In the genomic region with DNA sequence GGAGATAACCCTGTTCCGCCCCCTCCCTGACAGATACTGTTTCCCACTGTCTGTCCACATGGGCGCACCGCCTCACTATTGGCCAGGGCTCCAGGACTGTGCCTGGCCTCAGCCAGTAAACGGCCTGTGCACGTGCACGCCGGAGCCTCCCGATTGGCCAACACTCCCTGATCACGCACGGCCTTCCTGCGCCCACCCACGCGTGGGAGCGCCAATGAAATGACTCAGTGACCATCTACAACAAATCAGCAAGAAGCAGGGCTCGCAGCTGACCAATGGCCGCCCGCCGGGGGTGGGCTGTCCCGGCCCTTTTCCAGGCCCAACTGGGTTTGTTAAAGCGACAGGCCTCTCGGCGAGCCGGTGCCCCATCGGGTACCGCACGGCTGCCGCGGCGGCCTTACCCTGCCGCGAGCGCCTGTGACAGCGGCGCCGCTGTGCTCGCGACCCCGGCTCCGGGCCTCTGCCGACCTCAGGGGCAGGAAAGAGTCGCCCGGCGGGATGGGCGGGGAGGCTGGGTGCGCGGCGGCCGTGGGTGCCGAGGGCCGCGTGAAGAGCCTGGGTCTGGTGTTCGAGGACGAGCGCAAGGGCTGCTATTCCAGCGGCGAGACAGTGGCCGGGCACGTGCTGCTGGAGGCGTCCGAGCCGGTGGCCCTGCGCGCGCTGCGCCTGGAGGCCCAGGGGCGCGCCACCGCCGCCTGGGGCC, we compare ENCODE assay signal across 8 cellular contexts. TPM values are rescaled to one million over a fixed set of nuclear protein-coding genes. Genes with fewer than 3 reads are reported as not detected.
DNase-seq lines count a peak whose midpoint lies in the region; ATAC-seq and TF ChIP-seq lines count a peak whose summit lies in the region.

TSS of gene ARRDC4 (plus strand) at position 340 of the 703 bp plus-strand sequence. CDS start at position 499, 159 bp downstream.

- H3K27ac ChIP-seq in WERI-Rb-1 = no peak within 1 kb of the TSS
- H3K27ac ChIP-seq in gastrocnemius medialis = peak within 1 kb of the TSS; percentile 80 to 97 (median 96)
- no peak within 1 kb of the TSS for H3K27ac ChIP-seq in OCI-LY7 (ENCODE audit: low read depth, low read length, poor library complexity, severe bottlenecking)

- no peak within 1 kb of the TSS for H3K4me2 ChIP-seq in OCI-LY7 (ENCODE audit: low read length)

- peaks cover 87% of the 10 kb centered on the region for H3K27me3 ChIP-seq in WERI-Rb-1 (ENCODE audit: insufficient read depth, low read depth, severe bottlenecking)
- H3K27me3 ChIP-seq in iPS-15b (ENCODE audit: control insufficient read depth, insufficient read depth, low read length) = peaks cover 13% of the 10 kb centered on the region
- no peaks in the 10 kb centered on the region for H3K27me3 ChIP-seq in gastrocnemius medialis

- TF ChIP-seq CTCF in GM13977 (IDR thresholded peaks at IDR 0.05; ENCODE audit: extremely low read depth, insufficient read depth, missing control alignments) (no peak), WERI-Rb-1 (IDR thresholded peaks at IDR 0.05; ENCODE audit: low read depth, low read length) (no peak), gastrocnemius medialis (IDR thresholded peaks at IDR 0.05 in 4 of 5, conservative IDR thresholded peaks at IDR 0.05 in 1 of 5) (no peak), OCI-LY7 (conservative IDR thresholded peaks at IDR 0.05; ENCODE audit: low read length) (no peak)

- ATAC-seq in HG03025 (IDR thresholded peaks at IDR 0.05; ENCODE audit: low FRiP score, unreplicated experiment) (peak; percentile 62), gastrocnemius medialis (peak; percentile 93 to 96)

- DNase-seq in GM13977 (ENCODE audit: low spot score) (peak; percentile 31), NCI-H2107 (lab: John Stamatoyannopoulos, UW) (peak; percentile 82), WERI-Rb-1 (peak; percentile 20), T47D (ENCODE audit: low read depth in 1 of 2, low spot score in 1 of 2) (peak; percentile 96 to 99), gastrocnemius medialis (peak; percentile 100), OCI-LY7 (ENCODE audit: low spot score) (no peak)

- no peaks in the 10 kb centered on the region for H3K9me2 ChIP-seq in OCI-LY7 (ENCODE audit: insufficient read depth, low read length)

- H3K4me3 ChIP-seq in WERI-Rb-1 (ENCODE audit: low read depth, low read length) = no peak within 1 kb of the TSS
- H3K4me3 ChIP-seq in iPS-15b (ENCODE audit: low read depth, low read length) = peak within 1 kb of the TSS; percentile 88
- H3K4me3 ChIP-seq in gastrocnemius medialis = peak within 1 kb of the TSS; percentile 75 to 98 (median 94)
- no peak within 1 kb of the TSS for H3K4me3 ChIP-seq in OCI-LY7 (ENCODE audit: low read depth, low read length, poor library complexity, severe bottlenecking)

- H3K9me3 ChIP-seq in WERI-Rb-1 (ENCODE audit: severe bottlenecking) (peaks cover 6% of the 10 kb centered on the region), iPS-15b (ENCODE audit: control insufficient read depth, insufficient read depth, low read length) (no peaks in the 10 kb centered on the region), gastrocnemius medialis (no peaks in the 10 kb centered on the region), OCI-LY7 (ENCODE audit: low read length) (no peaks in the 10 kb centered on the region)

- BruUV-seq in OCI-LY7 (replicated peaks; lab: Mats Ljungman, UMichigan) = no TSS peak

- no peak within 1 kb of the TSS for H3K9ac ChIP-seq in iPS-15b (ENCODE audit: low read depth, low read length)

- TF ChIP-seq POLR2A in gastrocnemius medialis (IDR thresholded peaks at IDR 0.05) = peak; percentile 85 to 94

- no peaks in the 10 kb centered on the region for H3K36me3 ChIP-seq in WERI-Rb-1
- H3K36me3 ChIP-seq in iPS-15b (ENCODE audit: control insufficient read depth, insufficient read depth, low read length) = no peaks in the 10 kb centered on the region
- H3K36me3 ChIP-seq in gastrocnemius medialis = peaks cover 0 to 1% of the 10 kb centered on the region in 2 donors
- no peaks in the 10 kb centered on the region for H3K36me3 ChIP-seq in OCI-LY7 (ENCODE audit: insufficient read depth, low read length)

- H4K20me1 ChIP-seq in OCI-LY7 (ENCODE audit: insufficient read depth, low read length) = no peaks in the 10 kb centered on the region

- no peaks in the 10 kb centered on the region for H3K79me2 ChIP-seq in OCI-LY7 (ENCODE audit: insufficient read depth, low read depth, low read length)

- CTCF ChIA-PET in OCI-LY7 (lab: Charles Lee; ENCODE audit: unreplicated experiment) = no interaction called here

- no peak within 1 kb of the TSS for H2AFZ ChIP-seq in OCI-LY7 (ENCODE audit: low read length)

- in situ Hi-C loops in GM13977 (cut with MboI; ENCODE audit: low pct_unique_long_range_greater_than_20kb, low sequenced_read_pairs, unreplicated experiment) (no loop called here), T47D (cut with HindIII; ENCODE audit: low pct_unique_long_range_greater_than_20kb, low sequenced_read_pairs) (no loop called here), gastrocnemius medialis (cut with MboI; ENCODE audit: low sequenced_read_pairs in 4 of 4) (loop anchor here in 1 of 4 donors (25.0 kb wide), 1 partner anchor 1623 kb away; the partner anchor contains the start of gene NR2F2)

- POLR2A ChIA-PET in OCI-LY7 (lab: Charles Lee) = no interaction called here

- intact Hi-C loops in gastrocnemius medialis (cut with DNase I; ENCODE audit: low total_unique reads) = loop anchor here (5.0 to 10.0 kb wide), 3 partner anchors 436 to 1626 kb away; partner anchors contain the start of genes IGF1R and NR2F2
- intact Hi-C loops in OCI-LY7 (cut with micrococcal nuclease; ENCODE audit: unreplicated experiment) = no loop called here

- H3K4me1 ChIP-seq in iPS-15b (ENCODE audit: control insufficient read depth, insufficient read depth, low read length) = no peaks in the 10 kb centered on the region
- H3K4me1 ChIP-seq in gastrocnemius medialis = peaks cover 23 to 29% of the 10 kb centered on the region in 2 donors
- H3K4me1 ChIP-seq in OCI-LY7 (ENCODE audit: insufficient read depth, low read length, poor library complexity, severe bottlenecking) = no peaks in the 10 kb centered on the region

RNA-seq across cellular contexts. Expression of gene ARRDC4, which starts in this region (rescaled TPM):
- 10 to 100 TPM; 11.7 to 20.6 (median 17.7) TPM for total RNA-seq in gastrocnemius medialis
- not detected in 2 replicates for total RNA-seq in OCI-LY7 (2014; rRNA removed; shearing (Covaris generic))
- total RNA-seq in OCI-LY7 (2022) = not detected in 2 replicates

Comparison
In these comparisons a context has a peak if more than half of its experiments do, and no peak if none do; other contexts are left out.
1. RNA of gene ARRDC4 (total RNA-seq): 11.7 to 20.6 TPM in gastrocnemius medialis; not detected in OCI-LY7; every median in the first group is over 10 times any median in the second.
2. H3K27ac ChIP-seq: peak in gastrocnemius medialis (4 of 4); none in WERI-Rb-1 (single experiment) and OCI-LY7 (single experiment).
3. H3K4me3 ChIP-seq: peak in iPS-15b (single experiment) and gastrocnemius medialis (4 of 4); none in WERI-Rb-1 (single experiment) and OCI-LY7 (single experiment).